ENCODE assay signal across 8 cellular contexts in genomic region chr17:15171433-15172047, GRCh38.
DNase-seq lines count a peak whose midpoint lies in the region; ATAC-seq and TF ChIP-seq lines count a peak whose summit lies in the region.

No MANE protein-coding gene starts in this region.

- ATAC-seq in HG03060 (IDR thresholded peaks at IDR 0.05; ENCODE audit: low read depth, unreplicated experiment) = peak; percentile 60
- ATAC-seq in left lobe of liver = peak; percentile 99

- no peaks in the 10 kb centered on the region for H3K36me3 ChIP-seq in colonic mucosa

- TF ChIP-seq CTCF in colonic mucosa (IDR thresholded peaks at IDR 0.05) = peak; percentile 86

- no peak overlapping the region for H3K9ac ChIP-seq in colonic mucosa (ENCODE audit: low read depth in 2 of 2, low read length in 2 of 2)

- H3K9me3 ChIP-seq in colonic mucosa = no peaks in the 10 kb centered on the region

- intact Hi-C loops in colonic mucosa (cut with DNase I) = no loop called here

- H3K4me1 ChIP-seq in colonic mucosa = no peaks in the 10 kb centered on the region

- H3K27me3 ChIP-seq in colonic mucosa = no peaks in the 10 kb centered on the region

- peak; percentile 3 for DNase-seq in NCI-H2227 (lab: John Stamatoyannopoulos, UW; ENCODE audit: unreplicated experiment)
- no peak for DNase-seq in NCI-H2227 treated with DMSO at 0.1 percent for 48 hours (lab: John Stamatoyannopoulos, UW)
- DNase-seq in SHP77 treated with DMSO at 0.1 percent for 48 hours (lab: John Stamatoyannopoulos, UW) = peak; percentile 18
- peak; percentile 52 for DNase-seq in colonic mucosa
- peak; percentile 60 for DNase-seq in left lobe of liver (ENCODE audit: low spot score)
- DNase-seq in stimulated activated CD8-positive, alpha-beta memory T cell treated with anti-CD3 and anti-CD28 coated beads, Interleukin-15, amount 100 ng/mL, for 48 hours (ENCODE audit: low read depth in 2 of 2) = peak; percentile 4 to 19
- DNase-seq in NCI-H446 treated with DMSO at 0.1 percent for 48 hours (lab: John Stamatoyannopoulos, UW) = no peak

- no peak overlapping the region for H3K4me3 ChIP-seq in colonic mucosa

- no peak overlapping the region for H3K27ac ChIP-seq in colonic mucosa

Comparison
In these comparisons a context has a peak if more than half of its experiments do, and no peak if none do; other contexts are left out.
1. DNase-seq: peak in NCI-H2227 (single experiment), SHP77 treated with DMSO at 0.1 percent for 48 hours (single experiment), colonic mucosa (single experiment), left lobe of liver (single experiment) and stimulated activated CD8-positive, alpha-beta memory T cell treated with anti-CD3 and anti-CD28 coated beads, Interleukin-15, amount 100 ng/mL, for 48 hours (2 of 2); none in NCI-H2227 treated with DMSO at 0.1 percent for 48 hours (single experiment) and NCI-H446 treated with DMSO at 0.1 percent for 48 hours (single experiment).